ENCODE assay signal across 8 cellular contexts in genomic region chr14:76352639-76353281, GRCh38. TPM values are rescaled to one million over a fixed set of nuclear protein-coding genes. Genes with fewer than 3 reads are reported as not detected.
A peak's percentile ranks its signal among the peaks of the same experiment; 100 is the strongest.
DNase-seq lines count a peak whose midpoint lies in the region; ATAC-seq and TF ChIP-seq lines count a peak whose summit lies in the region.

No MANE protein-coding gene starts in this region.

- H3K27ac Mint-ChIP-seq in nephron, result no peak overlapping the region

- H3K27me3 ChIP-seq in BE2C (peaks cover 79% of the 10 kb centered on the region), esophagus squamous epithelium (peaks cover 0 to 62% (median 0%) of the 10 kb centered on the region in 4 donors), testis (no peaks in the 10 kb centered on the region)

- ATAC-seq in GM21786 (IDR thresholded peaks at IDR 0.05; ENCODE audit: unreplicated experiment), result peak; percentile 52

- DNase-seq in BE2C (peak; percentile 83), NCI-H69 (lab: John Stamatoyannopoulos, UW) (peak; percentile 83), esophagus squamous epithelium (lab: John Stamatoyannopoulos, UW) (no peak), testis (peak; percentile 77), HT-29 (ENCODE audit: low spot score) (no peak)
- peak; percentile 87 for DNase-seq in activated CD8-positive, alpha-beta memory T cell treated with anti-CD3 and anti-CD28 coated beads, Interleukin-2, amount 50 U/mL, for 48 hours

- H3K27me3 Mint-ChIP-seq in nephron (ENCODE audit: low read depth), result peaks cover 78% of the 10 kb centered on the region

- 5% methylated on average over 19 to 26 of the region's 40 CpGs for WGBS in esophagus squamous epithelium, 2 donors
- 6 to 8% methylated on average over 10 to 40 of the region's 40 CpGs for WGBS in testis, 2 donors

- peaks cover 4% of the 10 kb centered on the region; the same call in 1 of the 2 replicates for H3K4me1 ChIP-seq in BE2C
- peaks cover 0 to 12% (median 4%) of the 10 kb centered on the region in 3 donors for H3K4me1 ChIP-seq in esophagus squamous epithelium
- no peaks in the 10 kb centered on the region for H3K4me1 ChIP-seq in testis

- H3K4me3 ChIP-seq in BE2C (ENCODE audit: low read depth, low read length) (no peak overlapping the region), esophagus squamous epithelium (peak overlapping the region in 2 of 4 donors; percentile 30 to 52), testis (peak overlapping the region in 1 of 2 donors; percentile 3)

- H3K36me3 Mint-ChIP-seq in nephron (ENCODE audit: low read depth), result no peaks in the 10 kb centered on the region

- intact Hi-C loops in esophagus squamous epithelium (cut with DNase I), result no loop called here
- intact Hi-C loops in testis (cut with DNase I; ENCODE audit: low total_unique reads), result loop anchor here (5.0 kb wide), 1 partner anchor 305 kb away; no protein-coding TSS in a partner anchor

- H3K9me3 Mint-ChIP-seq in nephron, result no peaks in the 10 kb centered on the region

- H3K27ac ChIP-seq in esophagus squamous epithelium, result no peak overlapping the region
- H3K27ac ChIP-seq in testis, result no peak overlapping the region

- H3K4me3 Mint-ChIP-seq in nephron, result peak overlapping the region; percentile 42 to 54 (median 54)

- H3K9me3 ChIP-seq in BE2C, result no peaks in the 10 kb centered on the region
- H3K9me3 ChIP-seq in esophagus squamous epithelium, result no peaks in the 10 kb centered on the region
- no peaks in the 10 kb centered on the region for H3K9me3 ChIP-seq in testis

- H3K4me1 Mint-ChIP-seq in nephron, result peaks cover 14% of the 10 kb centered on the region

- no peak for TF ChIP-seq POLR2A in esophagus squamous epithelium (IDR thresholded peaks at IDR 0.05)
- TF ChIP-seq POLR2A in testis (IDR thresholded peaks at IDR 0.05), result no peak

- TF ChIP-seq CTCF in BE2C (IDR thresholded peaks at IDR 0.05; ENCODE audit: low read depth, low read length), result peak; percentile 75
- TF ChIP-seq CTCF in esophagus squamous epithelium (IDR thresholded peaks at IDR 0.05), result peak; percentile 41 to 83 (median 68)
- TF ChIP-seq CTCF in nephron (IDR thresholded peaks at IDR 0.05; ENCODE audit: unreplicated experiment in 3 of 3), result peak; percentile 86 to 94 (median 91)
- peak; percentile 68 to 85 (median 78) for TF ChIP-seq CTCF in testis (IDR thresholded peaks at IDR 0.05)

- H3K36me3 ChIP-seq in BE2C (no peaks in the 10 kb centered on the region), esophagus squamous epithelium (no peaks in the 10 kb centered on the region), testis (ENCODE audit: low read depth, missing control alignments) (no peaks in the 10 kb centered on the region)

RNA-seq across cellular contexts. Expression of gene ESRRB, which starts 23.2 kb away (rescaled TPM):
- polyA plus RNA-seq in BE2C (2012; ENCODE audit: insufficient read depth, insufficient read length, low read depth), result 0.42 TPM
- not detected for total RNA-seq in esophagus squamous epithelium
- 1 to 10 TPM; 2.5 to 2.8 TPM for total RNA-seq in testis
- 3.3 TPM for polyA plus RNA-seq in testis (ENCODE audit: insufficient read depth, low read depth, low replicate concordance)
- not detected in 2 replicates for total RNA-seq in HT-29 (2014; rRNA removed; shearing (Covaris generic))

Comparison
In these comparisons a context has a peak if more than half of its experiments do, and no peak if none do; other contexts are left out.
1. DNase-seq: peak in BE2C (single experiment), NCI-H69 (single experiment), activated CD8-positive, alpha-beta memory T cell treated with anti-CD3 and anti-CD28 coated beads, Interleukin-2, amount 50 U/mL, for 48 hours (single experiment) and testis (single experiment); none in esophagus squamous epithelium (single experiment) and HT-29 (single experiment).
2. Peak in every context shown above with its lines, with median percentiles within 50 percentile points of each other: CTCF ChIP-seq.